8 cellular contexts compared by ENCODE assay signal in the genomic region with DNA sequence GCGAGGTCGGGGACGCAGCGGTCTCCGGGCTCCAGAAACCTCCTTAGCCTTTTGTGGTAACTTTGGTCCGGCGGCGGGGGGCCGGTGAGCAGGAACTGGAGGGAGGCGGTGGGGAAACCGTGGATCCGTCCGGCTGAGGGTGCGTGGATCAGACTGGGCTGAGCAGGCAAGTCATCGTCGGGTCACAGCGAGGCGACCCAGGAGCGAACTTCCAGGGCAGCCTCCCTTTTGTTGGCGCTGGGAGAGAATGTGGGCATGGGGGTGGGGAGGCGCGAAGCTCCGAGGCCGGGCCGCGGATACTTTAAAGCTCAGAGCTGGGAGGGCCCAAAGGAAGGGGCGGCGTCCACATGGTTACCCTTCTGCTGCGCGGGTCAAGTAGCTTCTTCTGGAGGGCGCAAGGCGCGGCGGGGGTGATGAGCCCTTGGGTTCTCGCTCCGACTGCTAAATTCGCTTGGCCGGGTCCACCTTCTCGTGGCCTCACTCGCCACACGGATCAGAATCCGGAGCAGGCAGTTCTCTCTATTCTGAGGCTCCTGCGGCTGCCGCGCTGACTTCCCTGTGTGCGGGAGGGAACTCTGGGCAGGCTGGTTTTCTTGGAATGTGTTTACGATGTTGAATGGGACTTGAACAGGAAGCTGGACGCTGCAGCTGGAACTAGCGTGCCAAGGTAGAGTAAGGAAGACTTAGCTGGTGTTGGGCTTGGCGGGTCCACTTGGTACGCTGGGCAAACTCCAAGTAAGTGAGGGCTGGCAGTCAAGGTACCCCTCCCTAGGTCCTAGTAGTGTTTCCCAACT.
DNase-seq lines count a peak whose midpoint lies in the region; ATAC-seq and TF ChIP-seq lines count a peak whose summit lies in the region.

No MANE protein-coding gene starts in this region.

- H3K4me3 Mint-ChIP-seq in nephron: peak overlapping the region; percentile 93 to 98 (median 93)

- peaks cover 3% of the 10 kb centered on the region for H3K9me3 Mint-ChIP-seq in nephron

- H3K4me1 Mint-ChIP-seq in nephron: peaks cover 31% of the 10 kb centered on the region

- in situ Hi-C loops in GM13976 (cut with MboI; ENCODE audit: low sequenced_read_pairs, unreplicated experiment): no loop called here

- TF ChIP-seq CTCF in fibroblast of mammary gland (conservative IDR thresholded peaks at IDR 0.05; ENCODE audit: control insufficient read depth, insufficient read depth, low read depth, low read length) (no peak), nephron (IDR thresholded peaks at IDR 0.05; ENCODE audit: unreplicated experiment in 3 of 3) (no peak), GM13976 (IDR thresholded peaks at IDR 0.05; ENCODE audit: borderline replicate concordance, control extremely low read depth, extremely low read depth, insufficient read depth, missing control alignments) (no peak)

- no peaks in the 10 kb centered on the region for H3K36me3 Mint-ChIP-seq in nephron (ENCODE audit: low read depth)

- peaks cover 4% of the 10 kb centered on the region for H3K27me3 Mint-ChIP-seq in nephron (ENCODE audit: low read depth)

- peak overlapping the region; percentile 80 for H3K4me3 ChIP-seq in fibroblast of mammary gland (ENCODE audit: control insufficient read depth, low read depth, low read length)

- peak; percentile 71 for DNase-seq in AG08396 (ENCODE audit: low spot score)
- peak; percentile 70 for DNase-seq in T1000 (lab: John Stamatoyannopoulos, UW)
- DNase-seq in fibroblast of mammary gland (ENCODE audit: low read depth): peak; percentile 80
- no peak for DNase-seq in KG1 (lab: John Stamatoyannopoulos, UW)
- no peak for DNase-seq in GM13976 (ENCODE audit: low spot score)

- ATAC-seq in HG03432 (IDR thresholded peaks at IDR 0.05; ENCODE audit: unreplicated experiment) (peak; percentile 8), HG02885 (IDR thresholded peaks at IDR 0.05; ENCODE audit: poor library complexity, unreplicated experiment) (no peak)

- H3K27ac Mint-ChIP-seq in nephron: peak overlapping the region; percentile 88 to 97 (median 92)

Comparison
In these comparisons a context has a peak if more than half of its experiments do, and no peak if none do; other contexts are left out.
1. DNase-seq: peak in AG08396 (single experiment), T1000 (single experiment) and fibroblast of mammary gland (single experiment); none in KG1 (single experiment) and GM13976 (single experiment).